In genomic region chr9:105385372-105385985, GRCh38 we compare ENCODE assay signal across 8 cellular contexts.
DNase-seq lines count a peak whose midpoint lies in the region; ATAC-seq and TF ChIP-seq lines count a peak whose summit lies in the region.

No MANE protein-coding gene starts in this region.

- no peaks in the 10 kb centered on the region for H3K27me3 ChIP-seq in H7 (ENCODE audit: control insufficient read depth, insufficient read depth, low read length)

- no peaks in the 10 kb centered on the region for H3K36me3 Mint-ChIP-seq in glutamatergic neuron (ENCODE audit: unreplicated experiment)

- TF ChIP-seq CTCF in glutamatergic neuron (IDR thresholded peaks at IDR 0.05; ENCODE audit: partially characterized antibody, unreplicated experiment): no peak

- no peaks in the 10 kb centered on the region for H3K9me3 Mint-ChIP-seq in glutamatergic neuron (ENCODE audit: unreplicated experiment)

- no peak overlapping the region for H3K4me3 ChIP-seq in H7 (ENCODE audit: insufficient read depth, low read depth, low read length)

- peaks cover 1% of the 10 kb centered on the region for H3K27me3 Mint-ChIP-seq in glutamatergic neuron (ENCODE audit: unreplicated experiment)

- no peak overlapping the region for H3K4me3 Mint-ChIP-seq in glutamatergic neuron (ENCODE audit: unreplicated experiment)

- peak; percentile 100 for ATAC-seq in HG02938 (IDR thresholded peaks at IDR 0.05; ENCODE audit: unreplicated experiment)

- no peak overlapping the region for H3K27ac Mint-ChIP-seq in glutamatergic neuron (ENCODE audit: unreplicated experiment)

- H3K4me1 Mint-ChIP-seq in glutamatergic neuron (ENCODE audit: low read depth, unreplicated experiment): peaks cover 6% of the 10 kb centered on the region

- DNase-seq in activated naive CD4-positive, alpha-beta T cell treated with Interleukin-2 at 50 U/mL for 16 hours: peak; percentile 11
- DNase-seq in activated naive CD4-positive, alpha-beta T cell treated with anti-CD3 and anti-CD28 coated beads, Interleukin-2, amount 50 U/mL, for 16 hours: no peak
- DNase-seq in OCI-M2 (lab: John Stamatoyannopoulos, UW; ENCODE audit: unreplicated experiment) (peak; percentile 3), cerebellar cortex (ENCODE audit: low spot score) (peak; percentile 81), H7 (no peak), glutamatergic neuron (no peak)
- DNase-seq in stimulated activated CD4-positive, alpha-beta T cell treated with anti-CD3 and anti-CD28 coated beads, Interleukin-4, amount 100 ng/mL, for 24 hours: peak; percentile 7

- no peaks in the 10 kb centered on the region for H3K36me3 ChIP-seq in H7 (replicated peaks; ENCODE audit: control insufficient read depth, insufficient read depth, low read length)

Comparison
In these comparisons a context has a peak if more than half of its experiments do, and no peak if none do; other contexts are left out.
1. DNase-seq: peak in activated naive CD4-positive, alpha-beta T cell treated with Interleukin-2 at 50 U/mL for 16 hours (single experiment), OCI-M2 (single experiment), cerebellar cortex (single experiment) and stimulated activated CD4-positive, alpha-beta T cell treated with anti-CD3 and anti-CD28 coated beads, Interleukin-4, amount 100 ng/mL, for 24 hours (single experiment); none in activated naive CD4-positive, alpha-beta T cell treated with anti-CD3 and anti-CD28 coated beads, Interleukin-2, amount 50 U/mL, for 16 hours (single experiment), H7 (single experiment) and glutamatergic neuron (single experiment).